In genomic region chr6:7171119-7171518, GRCh38 we compare ENCODE assay signal across 11 cellular contexts.
DNase-seq lines count a peak whose midpoint lies in the region; FAIRE-seq and TF ChIP-seq lines count a peak whose summit lies in the region.
"Had no signal": no experiment of that assay in that cellular context is flagged by ENCODE, and none has a peak within 500 bp of the region (broad histone marks: within the 10 kb centered on the region; RNA-seq: fewer than 3 reads in every experiment).

No MANE protein-coding gene starts in this region.

- H3K27ac ChIP-seq in hepatocyte, result peak overlapping the region; percentile 26
- H3K27ac ChIP-seq in small intestine (ENCODE audit: low read depth in 1 of 2, low read length in 1 of 2), result peak overlapping the region; percentile 61 to 65
- H3K27ac ChIP-seq: epithelial cell of prostate had no signal

- H3K9me2 ChIP-seq in hepatocyte (replicated peaks; ENCODE audit: insufficient read depth), result no peaks in the 10 kb centered on the region

- no peak for TF ChIP-seq POLR2A in GM12892 (IDR thresholded peaks at IDR 0.05; ENCODE audit: low read depth, low read length)

- H3K79me2 ChIP-seq in hepatocyte, result peaks cover 100% of the 10 kb centered on the region

- TF ChIP-seq CTCF in hepatocyte (IDR thresholded peaks at IDR 0.05; ENCODE audit: poor library complexity), result no peak

- no peak overlapping the region for H3K4me2 ChIP-seq in hepatocyte

- H3K36me3 ChIP-seq in hepatocyte (replicated peaks; ENCODE audit: insufficient read depth, low read depth) (no peaks in the 10 kb centered on the region), small intestine (ENCODE audit: control insufficient read depth in 2 of 2, insufficient read depth in 2 of 2, low read length in 2 of 2) (no peaks in the 10 kb centered on the region)
- H3K36me3 ChIP-seq: breast epithelium had no signal

- H3K27me3 ChIP-seq in hepatocyte (no peaks in the 10 kb centered on the region), small intestine (ENCODE audit: control insufficient read depth in 2 of 2, insufficient read depth in 2 of 2, low read length in 2 of 2) (no peaks in the 10 kb centered on the region)
- H3K27me3 ChIP-seq: breast epithelium had no signal

- H3K9me3 ChIP-seq in hepatocyte (ENCODE audit: low read depth) (no peaks in the 10 kb centered on the region), small intestine (ENCODE audit: control insufficient read depth, low read depth) (no peaks in the 10 kb centered on the region)
- H3K9me3 ChIP-seq: breast epithelium had no signal

- H3K4me3 ChIP-seq in hepatocyte (no peak overlapping the region), small intestine (ENCODE audit: low read depth in 1 of 2, low read length in 2 of 2) (no peak overlapping the region)
- H3K4me3 ChIP-seq: breast epithelium had no signal

- WGBS in hepatocyte (ENCODE audit: low lambda C conversion rate, missing lambda C conversion rate), result 80% methylated on average over 10 of the region's 10 CpGs
- WGBS in small intestine, 3 donors, result 24 to 55% (median 29%) methylated on average over 10 of the region's 10 CpGs

- H2AFZ ChIP-seq in hepatocyte, result no peak overlapping the region

- DNase-seq in GM12892 (ENCODE audit: insufficient read length) (no peak), NCI-H510A treated with DMSO at 0.1 percent for 48 hours (lab: John Stamatoyannopoulos, UW) (peak; percentile 77), hepatocyte (ENCODE audit: low spot score) (peak; percentile 43), small intestine (peak; percentile 96), HTR-8/SVneo (ENCODE audit: insufficient read length, low spot score) (no peak), HK-2 (ENCODE audit: unreplicated experiment) (no peak), hepatic stellate cell (ENCODE audit: low spot score) (no peak)
- DNase-seq: T-cell had no signal

- H3K4me1 ChIP-seq in hepatocyte (ENCODE audit: insufficient read depth) (peaks cover 44% of the 10 kb centered on the region), small intestine (ENCODE audit: control insufficient read depth in 2 of 2, insufficient read depth in 1 of 2, low read depth in 1 of 2, low read length in 1 of 2) (peaks cover 27 to 32% of the 10 kb centered on the region in 2 donors)

- peaks cover 44% of the 10 kb centered on the region for H4K20me1 ChIP-seq in hepatocyte (ENCODE audit: insufficient read depth, poor library complexity, severe bottlenecking)

- FAIRE-seq in GM12892 (lab: Jason Lieb, UNC) (peak; percentile 79), small intestine (lab: Jason Lieb, UNC) (no peak), HTR-8/SVneo (lab: Jason Lieb, UNC) (no peak)
- FAIRE-seq: D721Med had no signal

Comparison
In these comparisons a context has a peak if more than half of its experiments do, and no peak if none do; other contexts are left out.
1. DNase-seq: peak in NCI-H510A treated with DMSO at 0.1 percent for 48 hours (single experiment), hepatocyte (single experiment) and small intestine (single experiment); none in GM12892 (single experiment), HTR-8/SVneo (single experiment), HK-2 (single experiment) and hepatic stellate cell (single experiment).